In genomic region chr2:46963210-46963609, GRCh38 we compare ENCODE assay signal across 26 cellular contexts. TPM values are rescaled to one million over a fixed set of nuclear protein-coding genes. Genes with fewer than 3 reads are reported as not detected.
DNase-seq lines count a peak whose midpoint lies in the region; ATAC-seq, FAIRE-seq and TF ChIP-seq lines count a peak whose summit lies in the region.
"Had no signal": no experiment of that assay in that cellular context is flagged by ENCODE, and none has a peak within 500 bp of the region (broad histone marks: within the 10 kb centered on the region; RNA-seq: fewer than 3 reads in every experiment).

No MANE protein-coding gene starts in this region.

- H3K27me3 ChIP-seq in HepG2 (ENCODE audit: control insufficient read depth in 1 of 2, insufficient read depth in 2 of 2, low read length in 2 of 2) (no peaks in the 10 kb centered on the region), right lobe of liver (no peaks in the 10 kb centered on the region), RWPE2 (ENCODE audit: insufficient read depth, poor library complexity, severe bottlenecking) (no peaks in the 10 kb centered on the region), osteoblast (ENCODE audit: insufficient read depth, low read length) (no peaks in the 10 kb centered on the region), vagina (no peaks in the 10 kb centered on the region), HAP-1 (ENCODE audit: low read depth) (no peaks in the 10 kb centered on the region)

- ATAC-seq in HepG2 (no peak), right lobe of liver (no peak), RWPE2 (ENCODE audit: low read depth) (no peak), GM21390 (IDR thresholded peaks at IDR 0.05; ENCODE audit: unreplicated experiment) (no peak), HG02840 (IDR thresholded peaks at IDR 0.05; ENCODE audit: low FRiP score, unreplicated experiment) (no peak)
- ATAC-seq: left colon, psoas muscle, T-helper 17 cell had no signal

- no peak for TF ChIP-seq POLR2A in HepG2 (IDR thresholded peaks at IDR 0.05; ENCODE audit: insufficient read depth in 1 of 2, low read depth in 2 of 2, low read length in 2 of 2)
- no peak for TF ChIP-seq POLR2A in right lobe of liver (IDR thresholded peaks at IDR 0.05)
- no peak for TF ChIP-seq POLR2A in vagina (IDR thresholded peaks at IDR 0.05)

- peaks cover 61% of the 10 kb centered on the region for H3K4me1 ChIP-seq in HepG2 (ENCODE audit: insufficient read depth, low read length)
- H3K4me1 ChIP-seq in right lobe of liver = peaks cover 0 to 43% (median 24%) of the 10 kb centered on the region in 4 donors
- H3K4me1 ChIP-seq in RWPE2 (ENCODE audit: insufficient read depth, poor library complexity, severe bottlenecking) = peaks cover 49% of the 10 kb centered on the region
- H3K4me1 ChIP-seq in osteoblast (ENCODE audit: insufficient read depth, low read length) = peaks cover 44% of the 10 kb centered on the region
- peaks cover 54% of the 10 kb centered on the region for H3K4me1 ChIP-seq in vagina
- no peaks in the 10 kb centered on the region for H3K4me1 ChIP-seq in HAP-1

- H4K20me1 ChIP-seq in HepG2 (ENCODE audit: insufficient read depth, low read length) = no peaks in the 10 kb centered on the region
- H4K20me1 ChIP-seq in osteoblast (ENCODE audit: insufficient read depth, low read length) = peaks cover 12% of the 10 kb centered on the region

- H3K79me2 ChIP-seq in HepG2 (ENCODE audit: insufficient read depth, low read length) (peaks cover 7% of the 10 kb centered on the region), osteoblast (ENCODE audit: insufficient read depth, low read length) (peaks cover 28% of the 10 kb centered on the region)

- no peak for TF ChIP-seq RAD21 in HepG2 (CRISPR knock-in tag; IDR thresholded peaks at IDR 0.05)

- POLR2A ChIA-PET in HepG2 (lab: Yijun Ruan, JAX) = interaction anchor here (4.2 kb wide), 1 partner anchor 8 kb away, joined by 27 read pairs; no protein-coding TSS in a partner anchor

- DNase-seq in HepG2 (ENCODE audit: low spot score) (no peak), right lobe of liver (no peak), RWPE2 (ENCODE audit: low spot score) (no peak), osteoblast (ENCODE audit: insufficient read length, low spot score, missing footprints) (no peak), vagina (ENCODE audit: extremely low spot score in 2 of 2) (no peak), HAP-1 (ENCODE audit: low spot score in 2 of 2) (no peak)
- DNase-seq: activated CD4-positive, alpha-beta T cell treated with anti-CD3 and anti-CD28 coated beads, Interleukin-2, amount 50 U/mL, for 4 hours; activated CD8-positive, alpha-beta memory T cell treated with anti-CD3 and anti-CD28 coated beads, Interleukin-2, amount 50 U/mL, for 4 hours; activated naive CD8-positive, alpha-beta T cell treated with anti-CD3 and anti-CD28 coated beads for 36 hours; CD8-positive, alpha-beta memory T cell; DMS53; effector CD4-positive, alpha-beta T cell; foreskin fibroblast; GF-D8; left colon; mesenchymal stem cell; NCI-H1092 treated with DMSO at 0.1 percent for 48 hours; NCI-H1930; NCI-H526 treated with DMSO at 0.1 percent for 48 hours; psoas muscle; stimulated activated CD8-positive, alpha-beta memory T cell treated with anti-CD3 and anti-CD28 coated beads, Interleukin-4, amount 100 ng/mL, for 48 hours; T-helper 17 cell had no signal

- CTCF ChIA-PET in HepG2 (lab: Yijun Ruan, JAX; ENCODE audit: low intra/inter-chr PET ratio, low total read pairs) = no interaction called here

- WGBS in HepG2 (ENCODE audit: low lambda C conversion rate) = 90% methylated on average over 4 of the region's 4 CpGs
- 90% methylated on average over 3 of the region's 4 CpGs for WGBS in right lobe of liver (ENCODE audit: insufficient coverage, low coverage, low lambda C conversion rate, missing lambda C conversion rate)

- H3K36me3 ChIP-seq in HepG2 (replicated peaks in 1 of 2; ENCODE audit: control insufficient read depth in 1 of 2, insufficient read depth in 2 of 2, low read length in 2 of 2) (peaks cover 9 to 29% of the 10 kb centered on the region in 2 experiments), right lobe of liver (no peaks in the 10 kb centered on the region), RWPE2 (ENCODE audit: low read depth) (peaks cover 16% of the 10 kb centered on the region; the same call in 1 of the 2 replicates), osteoblast (ENCODE audit: insufficient read depth, low read length) (peaks cover 44% of the 10 kb centered on the region), vagina (peaks cover 0 to 26% of the 10 kb centered on the region in 2 donors), HAP-1 (replicated peaks) (no peaks in the 10 kb centered on the region; the same call in 1 of the 2 replicates)

- no TSS peak for BruUV-seq in HepG2 (replicated peaks; lab: Mats Ljungman, UMichigan)

- H3K27ac ChIP-seq in HepG2 (ENCODE audit: extremely low read length, insufficient read depth, low read length) (peak overlapping the region; percentile 50), right lobe of liver (no peak overlapping the region), RWPE2 (ENCODE audit: poor library complexity, severe bottlenecking) (peak overlapping the region; percentile 97), osteoblast (ENCODE audit: low read depth, low read length) (peak overlapping the region; percentile 63), vagina (peak overlapping the region; percentile 59)
- H3K27ac ChIP-seq: HL-60, psoas muscle, VCaP had no signal

- no peaks in the 10 kb centered on the region for H3K9me3 ChIP-seq in HepG2 (ENCODE audit: low read length)
- no peaks in the 10 kb centered on the region for H3K9me3 ChIP-seq in right lobe of liver
- H3K9me3 ChIP-seq in RWPE2 (ENCODE audit: severe bottlenecking) = no peaks in the 10 kb centered on the region
- no peaks in the 10 kb centered on the region for H3K9me3 ChIP-seq in osteoblast (ENCODE audit: low read depth, low read length)
- no peaks in the 10 kb centered on the region for H3K9me3 ChIP-seq in vagina
- H3K9me3 ChIP-seq in HAP-1 = no peaks in the 10 kb centered on the region
- H3K9me3 ChIP-seq: psoas muscle had no signal

- TF ChIP-seq EP300 in HepG2 (IDR thresholded peaks at IDR 0.05; ENCODE audit: low read depth in 2 of 2, low read length in 2 of 2) (no peak), HepG2 (CRISPR knock-in tag; IDR thresholded peaks at IDR 0.05; ENCODE audit: borderline replicate concordance) (no peak)

- H3K4me2 ChIP-seq in HepG2 (ENCODE audit: low read depth, low read length) = no peak overlapping the region
- no peak overlapping the region for H3K4me2 ChIP-seq in osteoblast (ENCODE audit: insufficient read depth, low read length)

- TF ChIP-seq CTCF in HepG2 (CRISPR knock-in tag; IDR thresholded peaks at IDR 0.05) (no peak), right lobe of liver (IDR thresholded peaks at IDR 0.05) (no peak), RWPE2 (IDR thresholded peaks at IDR 0.05; ENCODE audit: poor library complexity, severe bottlenecking) (no peak), osteoblast (IDR thresholded peaks at IDR 0.05; ENCODE audit: extremely low read depth, low read depth, low read length) (no peak), vagina (IDR thresholded peaks at IDR 0.05) (no peak)

- H2AFZ ChIP-seq in HepG2 (ENCODE audit: low read length) (no peak overlapping the region), osteoblast (ENCODE audit: low read length) (no peak overlapping the region)

- in situ Hi-C loops in HepG2 (cut with HindIII; ENCODE audit: extremely low pct_ligation_motif_present, low pct_unique_long_range_greater_than_20kb) (no loop called here), HAP-1 (cut with MboI; ENCODE audit: low sequenced_read_pairs) (no loop called here)

- no peak for FAIRE-seq in HepG2 (lab: Jason Lieb, UNC)

- intact Hi-C loops in HepG2 (cut with micrococcal nuclease; ENCODE audit: unreplicated experiment) (loop anchor here (5.0 kb wide), 1 partner anchor 1351 kb away; the partner anchor contains the start of gene SRBD1), right lobe of liver (cut with DNase I) (no loop called here), vagina (cut with DNase I) (no loop called here)

- H3K4me3 ChIP-seq in HepG2 (replicated peaks in 1 of 3; ENCODE audit: insufficient read depth in 1 of 3, low read depth in 2 of 3, low read length in 3 of 3) (no peak overlapping the region), right lobe of liver (no peak overlapping the region), RWPE2 (ENCODE audit: severe bottlenecking) (no peak overlapping the region), osteoblast (ENCODE audit: insufficient read depth, low read length) (no peak overlapping the region), vagina (no peak overlapping the region), HAP-1 (no peak overlapping the region)
- H3K4me3 ChIP-seq: psoas muscle had no signal

- H3K9ac ChIP-seq in HepG2 (ENCODE audit: insufficient read depth, low read depth, low read length) = no peak overlapping the region

RNA-seq across cellular contexts. Expression of gene TTC7A, which starts 22.2 kb away (rescaled TPM):
- total RNA-seq in HepG2 (2016; rRNA removed; fragmentation: Illumina TruSeq; extraction: Trizol) = 21.0 and 24.0 TPM in 2 replicates
- 8.3 and 8.9 TPM in 2 replicates for total RNA-seq in HepG2 (2016; cell fraction: cytosol; rRNA removed; fragmentation: Illumina TruSeq; extraction: Trizol; ENCODE audit: low read depth)
- total RNA-seq in HepG2 (2016; cell fraction: insoluble cytoplasmic fraction; rRNA removed; fragmentation: Illumina TruSeq; extraction: Trizol) = 17.8 and 24.5 TPM in 2 replicates
- 18.3 and 18.8 TPM in 2 replicates for total RNA-seq in HepG2 (2016; cell fraction: membrane; rRNA removed; fragmentation: Illumina TruSeq; extraction: Trizol)
- total RNA-seq in HepG2 (2016; cell fraction: nucleus; rRNA removed; fragmentation: Illumina TruSeq; extraction: Trizol) = 28.5 and 28.8 TPM in 2 replicates
- 23.7 and 25.2 TPM in 2 replicates for polyA plus RNA-seq in HepG2 (2011; rRNA removed)
- 16.5 and 24.2 TPM in 2 replicates for polyA plus RNA-seq in HepG2 (2011; cell fraction: cytosol; rRNA removed)
- 65.7 and 80.5 TPM in 2 replicates for polyA plus RNA-seq in HepG2 (2011; cell fraction: nucleus; rRNA removed)
- polyA plus RNA-seq in HepG2 (2012) = 20.4 and 24.1 TPM in 2 replicates
- polyA plus RNA-seq in HepG2 (2016; cell fraction: cytosol; fragmentation: Illumina TruSeq; extraction: Trizol; ENCODE audit: low read depth) = 5.7 and 5.8 TPM in 2 replicates
- polyA plus RNA-seq in HepG2 (2016; cell fraction: insoluble cytoplasmic fraction; fragmentation: Illumina TruSeq; extraction: Trizol; ENCODE audit: low read depth) = 19.1 and 24.2 TPM in 2 replicates
- polyA plus RNA-seq in HepG2 (2016; cell fraction: membrane; fragmentation: Illumina TruSeq; extraction: Trizol; ENCODE audit: low read depth) = 11.6 and 14.8 TPM in 2 replicates
- polyA plus RNA-seq in HepG2 (2016; cell fraction: nucleus; fragmentation: Illumina TruSeq; extraction: Trizol; ENCODE audit: insufficient read depth, low read depth) = 29.2 and 31.6 TPM in 2 replicates
- 25.8 and 60.0 TPM in 2 replicates for polyA minus RNA-seq in HepG2 (2011; rRNA and poly(A)+ RNA removed; ENCODE audit: low replicate concordance)
- 12.9 and 13.4 TPM in 2 replicates for polyA minus RNA-seq in HepG2 (2011; cell fraction: cytosol; rRNA and poly(A)+ RNA removed)
- 37.9 and 48.2 TPM in 2 replicates for polyA minus RNA-seq in HepG2 (2011; cell fraction: nucleus; rRNA and poly(A)+ RNA removed)
- 10 to 100 TPM in 2 of 6 experiments, 1 to 10 TPM in 4; 7.6 to 15.5 (median 9.8) TPM for total RNA-seq in right lobe of liver
- 41.0 and 44.5 TPM in 2 replicates for total RNA-seq in osteoblast
- total RNA-seq in vagina = 38.8 TPM

RNA-seq across cellular contexts. Expression of gene MCFD2, which starts 47.6 kb away (rescaled TPM):
- total RNA-seq in HepG2 (2016; rRNA removed; fragmentation: Illumina TruSeq; extraction: Trizol) = 191 and 232 TPM in 2 replicates
- 20.4 and 23.3 TPM in 2 replicates for total RNA-seq in HepG2 (2016; cell fraction: cytosol; rRNA removed; fragmentation: Illumina TruSeq; extraction: Trizol; ENCODE audit: low read depth)
- 188 and 227 TPM in 2 replicates for total RNA-seq in HepG2 (2016; cell fraction: insoluble cytoplasmic fraction; rRNA removed; fragmentation: Illumina TruSeq; extraction: Trizol)
- 73.2 and 79.2 TPM in 2 replicates for total RNA-seq in HepG2 (2016; cell fraction: membrane; rRNA removed; fragmentation: Illumina TruSeq; extraction: Trizol)
- 172 and 204 TPM in 2 replicates for total RNA-seq in HepG2 (2016; cell fraction: nucleus; rRNA removed; fragmentation: Illumina TruSeq; extraction: Trizol)
- 170 and 183 TPM in 2 replicates for polyA plus RNA-seq in HepG2 (2011; rRNA removed)
- 120 and 161 TPM in 2 replicates for polyA plus RNA-seq in HepG2 (2011; cell fraction: cytosol; rRNA removed)
- 48.7 and 68.4 TPM in 2 replicates for polyA plus RNA-seq in HepG2 (2011; cell fraction: nucleus; rRNA removed)
- 135 and 170 TPM in 2 replicates for polyA plus RNA-seq in HepG2 (2012)
- 30.7 and 36.6 TPM in 2 replicates for polyA plus RNA-seq in HepG2 (2016; cell fraction: cytosol; fragmentation: Illumina TruSeq; extraction: Trizol; ENCODE audit: low read depth)
- polyA plus RNA-seq in HepG2 (2016; cell fraction: insoluble cytoplasmic fraction; fragmentation: Illumina TruSeq; extraction: Trizol; ENCODE audit: low read depth) = 146 TPM in 2 replicates
- polyA plus RNA-seq in HepG2 (2016; cell fraction: membrane; fragmentation: Illumina TruSeq; extraction: Trizol; ENCODE audit: low read depth) = 43.2 and 44.0 TPM in 2 replicates
- 201 and 204 TPM in 2 replicates for polyA plus RNA-seq in HepG2 (2016; cell fraction: nucleus; fragmentation: Illumina TruSeq; extraction: Trizol; ENCODE audit: insufficient read depth, low read depth)
- polyA minus RNA-seq in HepG2 (2011; rRNA and poly(A)+ RNA removed; ENCODE audit: low replicate concordance) = 95.6 and 263 TPM in 2 replicates
- polyA minus RNA-seq in HepG2 (2011; cell fraction: cytosol; rRNA and poly(A)+ RNA removed) = 122 and 129 TPM in 2 replicates
- polyA minus RNA-seq in HepG2 (2011; cell fraction: nucleus; rRNA and poly(A)+ RNA removed) = 66.2 and 98.2 TPM in 2 replicates
- total RNA-seq in right lobe of liver = 100 to 1,000 TPM in 3 of 6 experiments, 10 to 100 TPM in 3; 85.0 to 147 (median 99.2) TPM
- 136 and 185 TPM in 2 replicates for total RNA-seq in osteoblast
- 89.4 TPM for total RNA-seq in vagina

Comparison
In these comparisons a context has a peak if more than half of its experiments do, and no peak if none do; other contexts are left out.
1. H3K27ac ChIP-seq: peak in HepG2 (single experiment), RWPE2 (single experiment), osteoblast (single experiment) and vagina (single experiment); none in right lobe of liver (0 of 3).